In genomic region chr7:111026806-111027205, GRCh38 we compare ENCODE assay signal across 1 cellular context.
TF ChIP-seq lines count a peak whose summit lies in the region.

No MANE protein-coding gene starts in this region.

TF ChIP-seq in GM23338, 12 proteins besides CTCF, POLR2A, EP300 and RAD21 (continued from another document):
- TF ChIP-seq ZNF462 (CRISPR knock-in tag; IDR thresholded peaks at IDR 0.05) (no peak), ZNF331 (CRISPR knock-in tag; IDR thresholded peaks at IDR 0.05; ENCODE audit: low read depth) (no peak), JUNB (IDR thresholded peaks at IDR 0.05; ENCODE audit: unreplicated experiment) (no peak), EZH2 (IDR thresholded peaks at IDR 0.05; ENCODE audit: low read depth, unreplicated experiment) (no peak), ZNF114 (CRISPR knock-in tag; IDR thresholded peaks at IDR 0.05) (no peak), REST (IDR thresholded peaks at IDR 0.05; ENCODE audit: unreplicated experiment) (no peak), NANOG (IDR thresholded peaks at IDR 0.05; ENCODE audit: borderline replicate concordance) (no peak)
